In the genomic region with DNA sequence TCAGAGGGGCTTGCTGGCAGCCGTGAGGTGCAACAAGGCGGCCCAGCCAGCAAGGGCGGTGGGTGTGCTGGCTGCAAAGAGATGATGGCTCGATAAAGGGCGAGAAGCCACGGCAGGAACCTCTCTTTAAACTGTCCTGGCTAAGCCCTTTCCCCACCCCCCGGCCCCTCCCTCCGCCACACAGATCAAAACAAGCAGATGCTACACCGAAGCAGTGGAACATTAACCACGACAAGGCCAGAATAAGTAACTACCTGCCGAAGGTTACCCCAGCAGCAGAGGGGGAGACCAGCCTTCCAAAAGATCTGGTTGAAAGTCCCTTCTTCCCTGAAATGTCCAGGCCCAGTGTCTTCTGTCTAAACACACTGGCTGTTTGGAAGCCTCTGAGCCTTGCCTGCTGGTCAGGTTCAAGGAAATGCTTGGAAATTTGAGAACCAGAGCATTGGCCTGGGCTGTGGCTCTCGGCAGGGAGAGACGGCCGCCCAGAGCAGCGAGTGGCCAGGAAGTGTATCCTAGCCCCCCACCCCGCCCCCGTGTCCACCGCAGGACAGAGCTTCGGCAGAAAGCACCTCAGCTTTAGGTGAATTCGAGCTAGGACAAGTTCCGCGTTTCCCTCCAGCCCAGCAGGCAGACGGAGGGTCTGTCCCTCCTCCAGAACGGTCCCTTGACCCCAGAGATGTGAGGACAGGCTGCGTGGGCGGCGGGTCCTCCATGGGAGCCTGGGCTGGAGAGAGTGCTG, we compare ENCODE assay signal across 1 cellular context.
TF ChIP-seq lines count a peak whose summit lies in the region.

No MANE protein-coding gene starts in this region.

TF ChIP-seq in HepG2, 621 proteins besides CTCF, POLR2A, EP300 and RAD21 (continued from another document and continues in another):
- TF ChIP-seq, protein P1, sequence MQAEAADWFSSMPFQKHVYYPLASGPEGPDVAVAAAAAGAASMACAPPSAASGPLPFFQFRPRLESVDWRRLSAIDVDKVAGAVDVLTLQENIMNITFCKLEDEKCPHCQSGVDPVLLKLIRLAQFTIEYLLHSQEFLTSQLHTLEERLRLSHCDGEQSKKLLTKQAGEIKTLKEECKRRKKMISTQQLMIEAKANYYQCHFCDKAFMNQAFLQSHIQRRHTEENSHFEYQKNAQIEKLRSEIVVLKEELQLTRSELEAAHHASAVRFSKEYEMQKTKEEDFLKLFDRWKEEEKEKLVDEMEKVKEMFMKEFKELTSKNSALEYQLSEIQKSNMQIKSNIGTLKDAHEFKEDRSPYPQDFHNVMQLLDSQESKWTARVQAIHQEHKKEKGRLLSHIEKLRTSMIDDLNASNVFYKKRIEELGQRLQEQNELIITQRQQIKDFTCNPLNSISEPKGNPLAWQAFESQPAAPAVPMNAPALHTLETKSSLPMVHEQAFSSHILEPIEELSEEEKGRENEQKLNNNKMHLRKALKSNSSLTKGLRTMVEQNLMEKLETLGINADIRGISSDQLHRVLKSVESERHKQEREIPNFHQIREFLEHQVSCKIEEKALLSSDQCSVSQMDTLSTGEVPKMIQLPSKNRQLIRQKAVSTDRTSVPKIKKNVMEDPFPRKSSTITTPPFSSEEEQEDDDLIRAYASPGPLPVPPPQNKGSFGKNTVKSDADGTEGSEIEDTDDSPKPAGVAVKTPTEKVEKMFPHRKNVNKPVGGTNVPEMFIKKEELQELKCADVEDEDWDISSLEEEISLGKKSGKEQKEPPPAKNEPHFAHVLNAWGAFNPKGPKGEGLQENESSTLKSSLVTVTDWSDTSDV (CRISPR knock-in tag; IDR thresholded peaks at IDR 0.05), result no peak
- peak; percentile 53; the same call in 1 of the 2 replicates for TF ChIP-seq NFKB2 (CRISPR knock-in tag; IDR thresholded peaks at IDR 0.05; ENCODE audit: borderline replicate concordance)
- TF ChIP-seq, protein P2, sequence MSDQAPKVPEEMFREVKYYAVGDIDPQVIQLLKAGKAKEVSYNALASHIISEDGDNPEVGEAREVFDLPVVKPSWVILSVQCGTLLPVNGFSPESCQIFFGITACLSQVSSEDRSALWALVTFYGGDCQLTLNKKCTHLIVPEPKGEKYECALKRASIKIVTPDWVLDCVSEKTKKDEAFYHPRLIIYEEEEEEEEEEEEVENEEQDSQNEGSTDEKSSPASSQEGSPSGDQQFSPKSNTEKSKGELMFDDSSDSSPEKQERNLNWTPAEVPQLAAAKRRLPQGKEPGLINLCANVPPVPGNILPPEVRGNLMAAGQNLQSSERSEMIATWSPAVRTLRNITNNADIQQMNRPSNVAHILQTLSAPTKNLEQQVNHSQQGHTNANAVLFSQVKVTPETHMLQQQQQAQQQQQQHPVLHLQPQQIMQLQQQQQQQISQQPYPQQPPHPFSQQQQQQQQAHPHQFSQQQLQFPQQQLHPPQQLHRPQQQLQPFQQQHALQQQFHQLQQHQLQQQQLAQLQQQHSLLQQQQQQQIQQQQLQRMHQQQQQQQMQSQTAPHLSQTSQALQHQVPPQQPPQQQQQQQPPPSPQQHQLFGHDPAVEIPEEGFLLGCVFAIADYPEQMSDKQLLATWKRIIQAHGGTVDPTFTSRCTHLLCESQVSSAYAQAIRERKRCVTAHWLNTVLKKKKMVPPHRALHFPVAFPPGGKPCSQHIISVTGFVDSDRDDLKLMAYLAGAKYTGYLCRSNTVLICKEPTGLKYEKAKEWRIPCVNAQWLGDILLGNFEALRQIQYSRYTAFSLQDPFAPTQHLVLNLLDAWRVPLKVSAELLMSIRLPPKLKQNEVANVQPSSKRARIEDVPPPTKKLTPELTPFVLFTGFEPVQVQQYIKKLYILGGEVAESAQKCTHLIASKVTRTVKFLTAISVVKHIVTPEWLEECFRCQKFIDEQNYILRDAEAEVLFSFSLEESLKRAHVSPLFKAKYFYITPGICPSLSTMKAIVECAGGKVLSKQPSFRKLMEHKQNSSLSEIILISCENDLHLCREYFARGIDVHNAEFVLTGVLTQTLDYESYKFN (CRISPR knock-in tag; conservative IDR thresholded peaks at IDR 0.05), result peak; percentile 69
- TF ChIP-seq, protein P3, sequence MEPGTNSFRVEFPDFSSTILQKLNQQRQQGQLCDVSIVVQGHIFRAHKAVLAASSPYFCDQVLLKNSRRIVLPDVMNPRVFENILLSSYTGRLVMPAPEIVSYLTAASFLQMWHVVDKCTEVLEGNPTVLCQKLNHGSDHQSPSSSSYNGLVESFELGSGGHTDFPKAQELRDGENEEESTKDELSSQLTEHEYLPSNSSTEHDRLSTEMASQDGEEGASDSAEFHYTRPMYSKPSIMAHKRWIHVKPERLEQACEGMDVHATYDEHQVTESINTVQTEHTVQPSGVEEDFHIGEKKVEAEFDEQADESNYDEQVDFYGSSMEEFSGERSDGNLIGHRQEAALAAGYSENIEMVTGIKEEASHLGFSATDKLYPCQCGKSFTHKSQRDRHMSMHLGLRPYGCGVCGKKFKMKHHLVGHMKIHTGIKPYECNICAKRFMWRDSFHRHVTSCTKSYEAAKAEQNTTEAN (CRISPR knock-in tag; conservative IDR thresholded peaks at IDR 0.05), result no peak
- TF ChIP-seq ISL2 (CRISPR knock-in tag; IDR thresholded peaks at IDR 0.05), result peak; percentile 15; the same call in 1 of the 2 replicates
- no peak for TF ChIP-seq ZNF326 (CRISPR knock-in tag; IDR thresholded peaks at IDR 0.05; ENCODE audit: borderline replicate concordance)
- no peak for TF ChIP-seq GTF3A (CRISPR knock-in tag; conservative IDR thresholded peaks at IDR 0.05)
- TF ChIP-seq, protein P4, sequence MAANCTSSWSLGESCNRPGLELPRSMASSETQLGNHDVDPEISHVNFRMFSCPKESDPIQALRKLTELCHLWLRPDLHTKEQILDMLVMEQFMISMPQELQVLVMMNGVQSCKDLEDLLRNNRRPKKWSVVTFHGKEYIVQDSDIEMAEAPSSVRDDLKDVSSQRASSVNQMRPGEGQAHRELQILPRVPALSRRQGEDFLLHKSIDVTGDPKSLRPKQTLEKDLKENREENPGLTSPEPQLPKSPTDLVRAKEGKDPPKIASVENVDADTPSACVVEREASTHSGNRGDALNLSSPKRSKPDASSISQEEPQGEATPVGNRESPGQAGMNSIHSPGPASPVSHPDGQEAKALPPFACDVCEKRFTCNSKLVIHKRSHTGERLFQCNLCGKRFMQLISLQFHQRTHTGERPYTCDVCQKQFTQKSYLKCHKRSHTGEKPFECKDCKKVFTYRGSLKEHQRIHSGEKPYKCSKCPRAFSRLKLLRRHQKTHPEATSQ (CRISPR knock-in tag; IDR thresholded peaks at IDR 0.05; ENCODE audit: borderline replicate concordance), result no peak
- no peak for TF ChIP-seq LCORL (IDR thresholded peaks at IDR 0.05)
- peak; percentile 59; the same call in 1 of the 2 replicates for TF ChIP-seq LCORL (CRISPR knock-in tag; IDR thresholded peaks at IDR 0.05)
- TF ChIP-seq ZBTB42 (CRISPR knock-in tag; IDR thresholded peaks at IDR 0.05), result 0 out of 2 replicates have a peak, but pooled peaks have one; percentile 19
- TF ChIP-seq, protein P5, sequence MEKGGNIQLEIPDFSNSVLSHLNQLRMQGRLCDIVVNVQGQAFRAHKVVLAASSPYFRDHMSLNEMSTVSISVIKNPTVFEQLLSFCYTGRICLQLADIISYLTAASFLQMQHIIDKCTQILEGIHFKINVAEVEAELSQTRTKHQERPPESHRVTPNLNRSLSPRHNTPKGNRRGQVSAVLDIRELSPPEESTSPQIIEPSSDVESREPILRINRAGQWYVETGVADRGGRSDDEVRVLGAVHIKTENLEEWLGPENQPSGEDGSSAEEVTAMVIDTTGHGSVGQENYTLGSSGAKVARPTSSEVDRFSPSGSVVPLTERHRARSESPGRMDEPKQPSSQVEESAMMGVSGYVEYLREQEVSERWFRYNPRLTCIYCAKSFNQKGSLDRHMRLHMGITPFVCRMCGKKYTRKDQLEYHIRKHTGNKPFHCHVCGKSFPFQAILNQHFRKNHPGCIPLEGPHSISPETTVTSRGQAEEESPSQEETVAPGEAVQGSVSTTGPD (CRISPR knock-in tag; IDR thresholded peaks at IDR 0.05), result no peak
- TF ChIP-seq ZNF597 (CRISPR knock-in tag; IDR thresholded peaks at IDR 0.05), result no peak
- TF ChIP-seq PAX8 (CRISPR knock-in tag; IDR thresholded peaks at IDR 0.05; ENCODE audit: borderline replicate concordance), result no peak
- TF ChIP-seq RXRB (CRISPR knock-in tag; IDR thresholded peaks at IDR 0.05; ENCODE audit: borderline replicate concordance), result peak; percentile 17; the same call in 1 of the 2 replicates
- no peak for TF ChIP-seq HDAC2 (CRISPR knock-in tag; IDR thresholded peaks at IDR 0.05)
- TF ChIP-seq PATZ1 (CRISPR knock-in tag; IDR thresholded peaks at IDR 0.05), result peak; percentile 82
- TF ChIP-seq MTA3 (CRISPR knock-in tag; IDR thresholded peaks at IDR 0.05), result no peak
- TF ChIP-seq NR2F1 (CRISPR knock-in tag; IDR thresholded peaks at IDR 0.05), result no peak
- no peak for TF ChIP-seq ZHX1 (CRISPR knock-in tag; IDR thresholded peaks at IDR 0.05; ENCODE audit: low read depth)
- TF ChIP-seq, protein P6, sequence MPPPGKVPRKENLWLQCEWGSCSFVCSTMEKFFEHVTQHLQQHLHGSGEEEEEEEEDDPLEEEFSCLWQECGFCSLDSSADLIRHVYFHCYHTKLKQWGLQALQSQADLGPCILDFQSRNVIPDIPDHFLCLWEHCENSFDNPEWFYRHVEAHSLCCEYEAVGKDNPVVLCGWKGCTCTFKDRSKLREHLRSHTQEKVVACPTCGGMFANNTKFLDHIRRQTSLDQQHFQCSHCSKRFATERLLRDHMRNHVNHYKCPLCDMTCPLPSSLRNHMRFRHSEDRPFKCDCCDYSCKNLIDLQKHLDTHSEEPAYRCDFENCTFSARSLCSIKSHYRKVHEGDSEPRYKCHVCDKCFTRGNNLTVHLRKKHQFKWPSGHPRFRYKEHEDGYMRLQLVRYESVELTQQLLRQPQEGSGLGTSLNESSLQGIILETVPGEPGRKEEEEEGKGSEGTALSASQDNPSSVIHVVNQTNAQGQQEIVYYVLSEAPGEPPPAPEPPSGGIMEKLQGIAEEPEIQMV (CRISPR knock-in tag; IDR thresholded peaks at IDR 0.05; ENCODE audit: low read depth), result no peak
- TF ChIP-seq RARA (CRISPR knock-in tag; IDR thresholded peaks at IDR 0.05), result no peak
- no peak for TF ChIP-seq DMTF1 (CRISPR knock-in tag; IDR thresholded peaks at IDR 0.05)
- peak; percentile 49; the same call in 1 of the 2 replicates for TF ChIP-seq ELF1 (CRISPR knock-in tag; IDR thresholded peaks at IDR 0.05)
- no peak for TF ChIP-seq PPARG (CRISPR knock-in tag; conservative IDR thresholded peaks at IDR 0.05)
- no peak for TF ChIP-seq NKX3-1 (CRISPR knock-in tag; IDR thresholded peaks at IDR 0.05)
- no peak for TF ChIP-seq ZNF672 (CRISPR knock-in tag; IDR thresholded peaks at IDR 0.05)
